ENCODE assay signal across 25 cellular contexts in genomic region chr5:110824936-110825441, GRCh38.
"Had no signal": no experiment of that assay in that cellular context is flagged by ENCODE, and none has a peak within 500 bp of the region (broad histone marks: within the 10 kb centered on the region; RNA-seq: fewer than 3 reads in every experiment).

No MANE protein-coding gene starts in this region.

- H3K4me3 ChIP-seq: adrenal gland, breast epithelium, cardiac muscle cell, coronary artery, dorsolateral prefrontal cortex had no signal

- H3K9me3 ChIP-seq: adrenal gland had no signal

- H3K27ac ChIP-seq: adrenal gland, breast epithelium, cardiac muscle cell, coronary artery, dorsolateral prefrontal cortex had no signal

- H3K36me3 ChIP-seq: adrenal gland, breast epithelium, cardiac muscle cell had no signal

- ATAC-seq: activated T-cell treated with anti-CD3 and anti-CD28 coated beads, Interleukin-2, amount 50 U/mL, for 4 hours; activated T-helper 17 cell treated with anti-CD3 and anti-CD28 coated beads, Interleukin-2, amount 50 U/mL, for 72 hours; esophagus mucosa had no signal

- H3K4me1 ChIP-seq: adrenal gland, breast epithelium had no signal

- DNase-seq: activated CD4-positive, alpha-beta memory T cell treated with anti-CD3 and anti-CD28 coated beads, Interleukin-2, amount 10 ng/mL, durations not matched to agents 7 days and 5 days; activated CD4-positive, alpha-beta T cell treated with anti-CD3 and anti-CD28 coated beads for 1 hour; activated CD4-positive, alpha-beta T cell treated with anti-CD3 and anti-CD28 coated beads for 4 hours; activated CD4-positive, alpha-beta T cell treated with anti-CD3 and anti-CD28 coated beads, Interleukin-2, amount 10 ng/mL, durations not matched to agents 7 days and 5 days; activated CD4-positive, alpha-beta T cell treated with anti-CD3 and anti-CD28 coated beads, Interleukin-2, amount 50 U/mL, for 4 hours; activated effector memory CD4-positive, alpha-beta T cell treated with Interleukin-2 at 50 U/mL for 16 hours; activated gamma-delta T cell treated with Interleukin-2 at 50 U/mL for 16 hours; activated naive CD4-positive, alpha-beta T cell treated with anti-CD3 and anti-CD28 coated beads, Interleukin-2, amount 50 U/mL, for 16 hours; activated naive CD4-positive, alpha-beta T cell treated with Interleukin-2 at 50 U/mL for 16 hours; activated T-cell treated with anti-CD3 and anti-CD28 coated beads, Interleukin-2, amount 50 U/mL, for 4 hours; adrenal gland; amygdala; aorta; central memory CD4-positive, alpha-beta T cell; dorsolateral prefrontal cortex; effector memory CD4-positive, alpha-beta T cell; endodermal cell; foreskin fibroblast; head of caudate nucleus; T-helper 2 cell had no signal

- H3K27me3 ChIP-seq: adrenal gland, breast epithelium, cardiac muscle cell had no signal
